In genomic region chr11:95559899-95560298, GRCh38 we compare ENCODE assay signal across 19 cellular contexts.
"Had no signal": no experiment of that assay in that cellular context is flagged by ENCODE, and none has a peak within 500 bp of the region (broad histone marks: within the 10 kb centered on the region; RNA-seq: fewer than 3 reads in every experiment).

No MANE protein-coding gene starts in this region.

- H3K36me3 ChIP-seq: WERI-Rb-1 had no signal

- H3K27ac Mint-ChIP-seq: activated CD4-positive, alpha-beta T cell treated with anti-CD3 and anti-CD28 coated beads for 36 hours; activated CD8-positive, alpha-beta T cell treated with anti-CD3 and anti-CD28 coated beads, Interleukin-2, amount 10 ng/mL, durations not matched to agents 7 days and 5 days; naive thymus-derived CD8-positive, alpha-beta T cell; stimulated activated naive CD8-positive, alpha-beta T cell treated with anti-CD3 and anti-CD28 coated beads, Interleukin-15, Interleukin-2, amounts not matched to agents 100 ng/mL and 50 ng/mL, for 24 hours; T-cell had no signal

- H3K27ac ChIP-seq: epithelial cell of prostate, SK-N-MC, WERI-Rb-1 had no signal

- H3K4me3 ChIP-seq: mucosa of descending colon, SK-N-MC had no signal

- DNase-seq: activated CD4-positive, alpha-beta T cell treated with anti-CD3 and anti-CD28 coated beads for 36 hours; activated CD8-positive, alpha-beta memory T cell treated with anti-CD3 and anti-CD28 coated beads, Interleukin-2, amount 50 U/mL, for 48 hours; activated CD8-positive, alpha-beta T cell treated with anti-CD3 and anti-CD28 coated beads, Interleukin-2, amount 10 ng/mL, durations not matched to agents 7 days and 5 days; activated naive CD4-positive, alpha-beta T cell treated with Interleukin-2 at 50 U/mL for 16 hours; central memory CD4-positive, alpha-beta T cell; effector memory CD4-positive, alpha-beta T cell; hypothalamus; left colon; mammary epithelial cell; mucosa of descending colon; naive thymus-derived CD8-positive, alpha-beta T cell; nucleus accumbens; stimulated activated CD4-positive, alpha-beta T cell treated with anti-CD3 and anti-CD28 coated beads, Interleukin-4, amount 100 ng/mL, for 1 hour; stimulated activated CD8-positive, alpha-beta memory T cell treated with anti-CD3 and anti-CD28 coated beads, Interleukin-4, amount 100 ng/mL, for 48 hours; T-cell; WERI-Rb-1 had no signal

- H3K9me3 Mint-ChIP-seq: stimulated activated naive CD8-positive, alpha-beta T cell treated with anti-CD3 and anti-CD28 coated beads, Interleukin-15, Interleukin-2, amounts not matched to agents 100 ng/mL and 50 ng/mL, for 24 hours; T-cell had no signal

- H3K36me3 Mint-ChIP-seq: naive thymus-derived CD8-positive, alpha-beta T cell; T-cell had no signal

- H3K27me3 Mint-ChIP-seq: naive thymus-derived CD8-positive, alpha-beta T cell; stimulated activated naive CD8-positive, alpha-beta T cell treated with anti-CD3 and anti-CD28 coated beads, Interleukin-15, Interleukin-2, amounts not matched to agents 100 ng/mL and 50 ng/mL, for 24 hours had no signal

- H3K9me3 ChIP-seq: mucosa of descending colon had no signal

- H3K4me3 Mint-ChIP-seq: activated CD4-positive, alpha-beta T cell treated with anti-CD3 and anti-CD28 coated beads for 36 hours; activated CD8-positive, alpha-beta T cell treated with anti-CD3 and anti-CD28 coated beads, Interleukin-2, amount 10 ng/mL, durations not matched to agents 7 days and 5 days; naive thymus-derived CD8-positive, alpha-beta T cell; stimulated activated naive CD8-positive, alpha-beta T cell treated with anti-CD3 and anti-CD28 coated beads, Interleukin-15, Interleukin-2, amounts not matched to agents 100 ng/mL and 50 ng/mL, for 24 hours; T-cell had no signal
